13 cellular contexts compared by ENCODE assay signal in genomic region chr2:161004379-161004778, GRCh38.
DNase-seq lines count a peak whose midpoint lies in the region; ATAC-seq, FAIRE-seq and TF ChIP-seq lines count a peak whose summit lies in the region.
"Had no signal": no experiment of that assay in that cellular context is flagged by ENCODE, and none has a peak within 500 bp of the region (broad histone marks: within the 10 kb centered on the region; RNA-seq: fewer than 3 reads in every experiment).

No MANE protein-coding gene starts in this region.

- H3F3A ChIP-seq in PC-9 (ENCODE audit: insufficient read depth, low read depth): no peaks in the 10 kb centered on the region

- no peaks in the 10 kb centered on the region for H3K36me3 ChIP-seq in PC-9 (ENCODE audit: low read depth)

- no peak overlapping the region for H3K4me2 ChIP-seq in PC-9

- no peaks in the 10 kb centered on the region for H4K20me1 ChIP-seq in PC-9 (ENCODE audit: insufficient read depth)

- no peak for TF ChIP-seq POLR2A in GM12892 (IDR thresholded peaks at IDR 0.05; ENCODE audit: low read depth, low read length)

- no peaks in the 10 kb centered on the region for H3K9me3 ChIP-seq in PC-9 (ENCODE audit: insufficient read depth, low read depth)

- no peak for ATAC-seq in stimulated activated naive B cell treated with anti-CD40 and anti-IgM and Interleukin-4, amounts not matched to agents 10 μg/mL and 1 μg/mL and 100 μg/mL, for 72 hours (replicated peaks)
- ATAC-seq: activated naive CD4-positive, alpha-beta T cell treated with anti-CD3 and anti-CD28 coated beads, Interleukin-2, amount 50 U/mL, for 72 hours had no signal

- no peak overlapping the region for H3K27ac ChIP-seq in PC-9

- no peaks in the 10 kb centered on the region for H3K27me3 ChIP-seq in PC-9 (ENCODE audit: insufficient read depth, low read depth)

- no peaks in the 10 kb centered on the region for H3K4me1 Mint-ChIP-seq in stimulated activated naive B cell treated with anti-CD40 and anti-IgM and Interleukin-4, amounts not matched to agents 10 μg/mL and 1 μg/mL and 100 μg/mL, for 72 hours
- H3K4me1 Mint-ChIP-seq in activated T-cell treated with anti-CD3 and anti-CD28 coated beads, Interleukin-2, amount 50 U/mL, for 24 hours (ENCODE audit: low read depth): no peaks in the 10 kb centered on the region

- H3K9me2 ChIP-seq in PC-9 (ENCODE audit: insufficient read depth): no peaks in the 10 kb centered on the region

- peaks cover 0 to 4% of the 10 kb centered on the region in 2 donors for H3K9me3 Mint-ChIP-seq in stimulated activated naive B cell treated with anti-CD40 and anti-IgM and Interleukin-4, amounts not matched to agents 10 μg/mL and 1 μg/mL and 100 μg/mL, for 72 hours
- no peaks in the 10 kb centered on the region for H3K9me3 Mint-ChIP-seq in activated T-cell treated with anti-CD3 and anti-CD28 coated beads, Interleukin-2, amount 50 U/mL, for 24 hours
- H3K9me3 Mint-ChIP-seq: activated naive CD4-positive, alpha-beta T cell treated with anti-CD3 and anti-CD28 coated beads, Interleukin-2, amount 50 U/mL, for 72 hours; T-helper 1 cell treated with Interleukin-12 subunit alpha and Interleukin-12 subunit beta and Interleukin-4 antibody, amounts not matched to agents 30 μg/mL and 1 μg/mL, for 36 hours had no signal

- no peaks in the 10 kb centered on the region for H3K36me3 Mint-ChIP-seq in stimulated activated naive B cell treated with anti-CD40 and anti-IgM and Interleukin-4, amounts not matched to agents 10 μg/mL and 1 μg/mL and 100 μg/mL, for 72 hours
- no peaks in the 10 kb centered on the region for H3K36me3 Mint-ChIP-seq in activated T-cell treated with anti-CD3 and anti-CD28 coated beads, Interleukin-2, amount 50 U/mL, for 24 hours (ENCODE audit: low read depth)
- H3K36me3 Mint-ChIP-seq: activated naive CD4-positive, alpha-beta T cell treated with anti-CD3 and anti-CD28 coated beads, Interleukin-2, amount 50 U/mL, for 72 hours had no signal

- H3K27me3 Mint-ChIP-seq in stimulated activated naive B cell treated with anti-CD40 and anti-IgM and Interleukin-4, amounts not matched to agents 10 μg/mL and 1 μg/mL and 100 μg/mL, for 72 hours: peaks cover 8 to 13% of the 10 kb centered on the region in 2 donors
- H3K27me3 Mint-ChIP-seq in activated T-cell treated with anti-CD3 and anti-CD28 coated beads, Interleukin-2, amount 50 U/mL, for 24 hours: peaks cover 13% of the 10 kb centered on the region

- H3K27ac Mint-ChIP-seq in stimulated activated naive B cell treated with anti-CD40 and anti-IgM and Interleukin-4, amounts not matched to agents 10 μg/mL and 1 μg/mL and 100 μg/mL, for 72 hours: no peak overlapping the region
- no peak overlapping the region for H3K27ac Mint-ChIP-seq in activated T-cell treated with anti-CD3 and anti-CD28 coated beads, Interleukin-2, amount 50 U/mL, for 24 hours
- H3K27ac Mint-ChIP-seq: activated naive CD4-positive, alpha-beta T cell treated with anti-CD3 and anti-CD28 coated beads, Interleukin-2, amount 50 U/mL, for 72 hours; T-helper 1 cell treated with Interleukin-12 subunit alpha and Interleukin-12 subunit beta and Interleukin-4 antibody, amounts not matched to agents 30 μg/mL and 1 μg/mL, for 36 hours had no signal

- BruUV-seq in PC-9 (replicated peaks; lab: Mats Ljungman, UMichigan): no TSS peak

- DNase-seq in AG09319 (ENCODE audit: extremely low read depth, low read depth) (no peak), PC-9 (no peak), fibroblast of villous mesenchyme (ENCODE audit: low read depth) (peak; percentile 20), GM12892 (ENCODE audit: insufficient read length) (no peak), DMS79 treated with DMSO at 0.1 percent for 48 hours (lab: John Stamatoyannopoulos, UW) (no peak)
- DNase-seq in stimulated activated naive B cell treated with anti-CD40 and anti-IgM and Interleukin-4, amounts not matched to agents 10 μg/mL and 1 μg/mL and 100 μg/mL, for 72 hours: no peak
- no peak for DNase-seq in activated T-cell treated with anti-CD3 and anti-CD28 coated beads, Interleukin-2, amount 50 U/mL, for 24 hours
- DNase-seq: head of caudate nucleus; NCI-H1105 treated with DMSO at 0.1 percent for 48 hours; stimulated activated naive CD4-positive, alpha-beta T cell had no signal

- H3K4me1 ChIP-seq in PC-9 (replicated peaks; ENCODE audit: insufficient read depth): no peaks in the 10 kb centered on the region

- H2AFZ ChIP-seq in PC-9: no peak overlapping the region

- no peak for FAIRE-seq in GM12892 (lab: Jason Lieb, UNC)

- POLR2A ChIA-PET in PC-9 (lab: Charles Lee; ENCODE audit: unreplicated experiment): interaction anchor here (0.6 to 0.7 kb wide), 3 partner anchors 715 to 1388 kb away, joined by 4 read pairs; no protein-coding TSS in a partner anchor

- TF ChIP-seq CTCF in AG09319 (IDR thresholded peaks at IDR 0.05; ENCODE audit: low read depth, low read length): peak; percentile 51
- TF ChIP-seq CTCF in GM12872 (IDR thresholded peaks at IDR 0.05; ENCODE audit: insufficient read depth, low read depth, low read length): peak; percentile 33; the same call in 1 of the 3 replicates
- peak; percentile 50; the same call in 1 of the 2 replicates for TF ChIP-seq CTCF in PC-9 (conservative IDR thresholded peaks at IDR 0.05)
- TF ChIP-seq CTCF in fibroblast of villous mesenchyme (IDR thresholded peaks at IDR 0.05; ENCODE audit: insufficient read depth, low read depth, low read length): peak; percentile 42

- CTCF ChIA-PET in PC-9 (lab: Charles Lee): no interaction called here

- H3K4me3 ChIP-seq in PC-9 (no peak overlapping the region), fibroblast of villous mesenchyme (ENCODE audit: low read depth, low read length) (no peak overlapping the region)

- no peaks in the 10 kb centered on the region for H3K79me2 ChIP-seq in PC-9 (ENCODE audit: low read depth)

- H3K4me3 Mint-ChIP-seq in stimulated activated naive B cell treated with anti-CD40 and anti-IgM and Interleukin-4, amounts not matched to agents 10 μg/mL and 1 μg/mL and 100 μg/mL, for 72 hours: no peak overlapping the region
- no peak overlapping the region for H3K4me3 Mint-ChIP-seq in activated T-cell treated with anti-CD3 and anti-CD28 coated beads, Interleukin-2, amount 50 U/mL, for 24 hours
- H3K4me3 Mint-ChIP-seq: T-helper 1 cell treated with Interleukin-12 subunit alpha and Interleukin-12 subunit beta and Interleukin-4 antibody, amounts not matched to agents 30 μg/mL and 1 μg/mL, for 36 hours had no signal

- intact Hi-C loops in PC-9 (cut with micrococcal nuclease; ENCODE audit: unreplicated experiment): no loop called here
